39 cellular contexts compared by ENCODE assay signal in the genomic region with DNA sequence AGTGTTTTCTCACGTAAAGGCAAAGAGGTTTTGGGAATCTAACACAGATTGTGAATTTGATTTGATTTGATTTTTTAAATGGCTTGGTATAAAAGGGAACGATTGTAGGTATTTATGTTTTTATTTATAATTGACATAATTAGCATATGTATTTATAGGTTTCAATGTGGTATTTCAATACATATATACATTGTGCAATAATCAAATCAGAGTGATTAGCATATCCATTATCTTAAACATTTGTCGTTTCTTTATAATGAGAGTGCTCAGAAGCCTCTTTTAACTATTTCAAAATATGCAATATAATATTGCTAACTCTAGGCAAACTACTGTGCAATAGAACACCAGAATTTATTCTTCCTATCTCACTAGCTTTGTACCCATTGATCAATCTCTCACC. TPM values are rescaled to one million over a fixed set of nuclear protein-coding genes. Genes with fewer than 3 reads are reported as not detected.
"Had no signal": no experiment of that assay in that cellular context is flagged by ENCODE, and none has a peak within 500 bp of the region (broad histone marks: within the 10 kb centered on the region; RNA-seq: fewer than 3 reads in every experiment).

No MANE protein-coding gene starts in this region.

- DNase-seq: activated effector memory CD4-positive, alpha-beta T cell treated with anti-CD3 and anti-CD28 coated beads, Interleukin-2, amount 50 U/mL, for 16 hours; activated effector memory CD4-positive, alpha-beta T cell treated with Interleukin-2 at 50 U/mL for 16 hours; activated gamma-delta T cell; activated gamma-delta T cell treated with Interleukin-2 at 50 U/mL for 16 hours; activated naive CD4-positive, alpha-beta T cell; activated naive CD4-positive, alpha-beta T cell treated with anti-CD3 and anti-CD28 coated beads for 36 hours; activated naive CD4-positive, alpha-beta T cell treated with anti-CD3 and anti-CD28 coated beads, Interleukin-2, amount 10 ng/mL, durations not matched to agents 7 days and 5 days; activated naive CD4-positive, alpha-beta T cell treated with anti-CD3 and anti-CD28 coated beads, Interleukin-2, amount 50 U/mL, for 16 hours; activated naive CD4-positive, alpha-beta T cell treated with Interleukin-2 at 50 U/mL for 16 hours; activated naive CD8-positive, alpha-beta T cell treated with anti-CD3 and anti-CD28 coated beads for 36 hours; activated naive CD8-positive, alpha-beta T cell treated with anti-CD3 and anti-CD28 coated beads, Interleukin-2, amount 10 ng/mL, durations not matched to agents 7 days and 5 days; activated naive CD8-positive, alpha-beta T cell treated with anti-CD3 and anti-CD28 coated beads, Interleukin-2, amount 50 U/mL, for 24 hours; activated T-cell treated with anti-CD3 and anti-CD28 coated beads, Interleukin-2, amount 50 U/mL, for 24 hours; activated T-cell treated with anti-CD3 and anti-CD28 coated beads, Interleukin-2, amount 50 U/mL, for 4 hours; activated T-cell treated with anti-CD3 and anti-CD28 coated beads, Interleukin-2, amount 50 U/mL, for 48 hours; activated T-cell treated with anti-CD3 and anti-CD28 coated beads, Interleukin-2, amount 50 U/mL, for 72 hours; adrenal gland; amniotic stem cell; amygdala; anterior cingulate cortex; aorta; body of pancreas; brain microvascular endothelial cell; caudate nucleus; central memory CD4-positive, alpha-beta T cell; cerebellar nuclear complex had no signal

- ATAC-seq: activated naive CD4-positive, alpha-beta T cell treated with anti-CD3 and anti-CD28 coated beads, Interleukin-2, amount 50 U/mL, for 72 hours; activated naive CD8-positive, alpha-beta T cell treated with anti-CD3 and anti-CD28 coated beads, Interleukin-2, amount 50 U/mL, for 24 hours; activated T-cell treated with anti-CD3 and anti-CD28 coated beads, Interleukin-2, amount 50 U/mL, for 4 hours; activated T-cell treated with anti-CD3 and anti-CD28 coated beads, Interleukin-2, amount 50 U/mL, for 72 hours; activated T-helper 17 cell treated with anti-CD3 and anti-CD28 coated beads, Interleukin-2, amount 50 U/mL, for 72 hours; body of pancreas had no signal

- H3K4me1 Mint-ChIP-seq: activated naive CD4-positive, alpha-beta T cell treated with anti-CD3 and anti-CD28 coated beads, Interleukin-2, amount 50 U/mL, for 24 hours; activated naive CD8-positive, alpha-beta T cell treated with anti-CD3 and anti-CD28 coated beads for 36 hours; activated naive CD8-positive, alpha-beta T cell treated with anti-CD3 and anti-CD28 coated beads, Interleukin-2, amount 50 U/mL, for 24 hours; activated T-helper 17 cell treated with anti-CD3 and anti-CD28 coated beads, Interleukin-2, amount 50 U/mL, for 72 hours; brain; central memory CD8-positive, alpha-beta T cell had no signal

- H3K27ac ChIP-seq: adrenal gland, ascending aorta, body of pancreas, brain microvascular endothelial cell, breast epithelium, cardiac muscle cell had no signal

- H3K9me3 ChIP-seq: adrenal gland, ascending aorta, body of pancreas, breast epithelium had no signal

- H3K36me3 ChIP-seq: adrenal gland, ascending aorta, brain microvascular endothelial cell, breast epithelium, cardiac muscle cell had no signal

- FAIRE-seq: astrocyte, bronchial epithelial cell had no signal

- H3K27me3 Mint-ChIP-seq: activated naive CD4-positive, alpha-beta T cell treated with anti-CD3 and anti-CD28 coated beads, Interleukin-2, amount 10 ng/mL, durations not matched to agents 7 days and 5 days; activated naive CD4-positive, alpha-beta T cell treated with anti-CD3 and anti-CD28 coated beads, Interleukin-2, amount 50 U/mL, for 24 hours; activated naive CD8-positive, alpha-beta T cell; activated naive CD8-positive, alpha-beta T cell treated with anti-CD3 and anti-CD28 coated beads for 36 hours; activated naive CD8-positive, alpha-beta T cell treated with anti-CD3 and anti-CD28 coated beads, Interleukin-2, amount 10 ng/mL, durations not matched to agents 7 days and 5 days; activated naive CD8-positive, alpha-beta T cell treated with anti-CD3 and anti-CD28 coated beads, Interleukin-2, amount 50 U/mL, for 24 hours; activated T-cell treated with anti-CD3 and anti-CD28 coated beads, Interleukin-2, amount 50 U/mL, for 24 hours; activated T-helper 17 cell treated with anti-CD3 and anti-CD28 coated beads, Interleukin-2, amount 50 U/mL, for 72 hours; brain; central memory CD8-positive, alpha-beta T cell had no signal

- H3K4me3 ChIP-seq: adrenal gland, ascending aorta, body of pancreas, breast epithelium, cardiac muscle cell had no signal

- H3K9me3 Mint-ChIP-seq: activated naive CD4-positive, alpha-beta T cell treated with anti-CD3 and anti-CD28 coated beads, Interleukin-2, amount 50 U/mL, for 24 hours; activated naive CD8-positive, alpha-beta T cell treated with anti-CD3 and anti-CD28 coated beads for 36 hours; activated naive CD8-positive, alpha-beta T cell treated with anti-CD3 and anti-CD28 coated beads, Interleukin-2, amount 50 U/mL, for 24 hours had no signal

- H3K4me3 Mint-ChIP-seq: activated naive CD4-positive, alpha-beta T cell treated with anti-CD3 and anti-CD28 coated beads for 36 hours; activated naive CD4-positive, alpha-beta T cell treated with anti-CD3 and anti-CD28 coated beads, Interleukin-2, amount 10 ng/mL, durations not matched to agents 7 days and 5 days; activated naive CD4-positive, alpha-beta T cell treated with anti-CD3 and anti-CD28 coated beads, Interleukin-2, amount 50 U/mL, for 24 hours; activated naive CD8-positive, alpha-beta T cell; activated naive CD8-positive, alpha-beta T cell treated with anti-CD3 and anti-CD28 coated beads for 36 hours; activated naive CD8-positive, alpha-beta T cell treated with anti-CD3 and anti-CD28 coated beads, Interleukin-2, amount 10 ng/mL, durations not matched to agents 7 days and 5 days; activated naive CD8-positive, alpha-beta T cell treated with anti-CD3 and anti-CD28 coated beads, Interleukin-2, amount 50 U/mL, for 24 hours; activated T-cell treated with anti-CD3 and anti-CD28 coated beads, Interleukin-2, amount 50 U/mL, for 24 hours; activated T-cell treated with anti-CD3 and anti-CD28 coated beads, Interleukin-2, amount 50 U/mL, for 4 hours; activated T-cell treated with anti-CD3 and anti-CD28 coated beads, Interleukin-2, amount 50 U/mL, for 72 hours; activated T-helper 1 cell treated with anti-CD3 and anti-CD28 coated beads, Interleukin-12 subunit alpha, Interleukin-12 subunit beta, Interleukin-2, Interleukin-4 antibody, amounts not matched to agents 30 ng/mL and 10 ng/mL and 1 ng/mL, durations not matched to agents 14 hours and 24 hours and 36 hours; activated T-helper 17 cell treated with anti-CD3 and anti-CD28 coated beads, Interleukin-2, amount 50 U/mL, for 72 hours; brain; central memory CD8-positive, alpha-beta T cell had no signal

- H3K27ac Mint-ChIP-seq: activated naive CD4-positive, alpha-beta T cell treated with anti-CD3 and anti-CD28 coated beads for 36 hours; activated naive CD4-positive, alpha-beta T cell treated with anti-CD3 and anti-CD28 coated beads, Interleukin-2, amount 10 ng/mL, durations not matched to agents 7 days and 5 days; activated naive CD4-positive, alpha-beta T cell treated with anti-CD3 and anti-CD28 coated beads, Interleukin-2, amount 50 U/mL, for 24 hours; activated naive CD4-positive, alpha-beta T cell treated with anti-CD3 and anti-CD28 coated beads, Interleukin-2, amount 50 U/mL, for 72 hours; activated naive CD8-positive, alpha-beta T cell; activated naive CD8-positive, alpha-beta T cell treated with anti-CD3 and anti-CD28 coated beads for 36 hours; activated naive CD8-positive, alpha-beta T cell treated with anti-CD3 and anti-CD28 coated beads, Interleukin-2, amount 10 ng/mL, durations not matched to agents 7 days and 5 days; activated naive CD8-positive, alpha-beta T cell treated with anti-CD3 and anti-CD28 coated beads, Interleukin-2, amount 50 U/mL, for 24 hours; activated T-cell treated with anti-CD3 and anti-CD28 coated beads, Interleukin-2, amount 50 U/mL, for 24 hours; activated T-cell treated with anti-CD3 and anti-CD28 coated beads, Interleukin-2, amount 50 U/mL, for 72 hours; activated T-helper 1 cell treated with anti-CD3 and anti-CD28 coated beads, Interleukin-12 subunit alpha, Interleukin-12 subunit beta, Interleukin-2, Interleukin-4 antibody, amounts not matched to agents 30 ng/mL and 10 ng/mL and 1 ng/mL, durations not matched to agents 14 hours and 24 hours and 36 hours; activated T-helper 17 cell treated with anti-CD3 and anti-CD28 coated beads, Interleukin-2, amount 50 U/mL, for 72 hours; activated T-helper 2 cell treated with anti-CD3 and anti-CD28 coated beads, Interferon-gamma antibody, Interleukin-2, Interleukin-4, amounts not matched to agents 10 μg/mL and 5 μg/mL and 100 μg/mL, durations not matched to agents 14 hours and 24 hours and 36 hours; brain had no signal

- H3K36me3 Mint-ChIP-seq: activated naive CD4-positive, alpha-beta T cell treated with anti-CD3 and anti-CD28 coated beads, Interleukin-2, amount 10 ng/mL, durations not matched to agents 7 days and 5 days; activated naive CD4-positive, alpha-beta T cell treated with anti-CD3 and anti-CD28 coated beads, Interleukin-2, amount 50 U/mL, for 24 hours; activated naive CD4-positive, alpha-beta T cell treated with anti-CD3 and anti-CD28 coated beads, Interleukin-2, amount 50 U/mL, for 72 hours; activated naive CD8-positive, alpha-beta T cell; activated naive CD8-positive, alpha-beta T cell treated with anti-CD3 and anti-CD28 coated beads for 36 hours; activated naive CD8-positive, alpha-beta T cell treated with anti-CD3 and anti-CD28 coated beads, Interleukin-2, amount 10 ng/mL, durations not matched to agents 7 days and 5 days; brain had no signal

- H3K4me1 ChIP-seq: adrenal gland, ascending aorta, body of pancreas, breast epithelium had no signal

- H3K27me3 ChIP-seq: adrenal gland, ascending aorta, body of pancreas, brain microvascular endothelial cell, breast epithelium, cardiac muscle cell had no signal

RNA-seq across cellular contexts. Expression of a gene that starts 35.1 kb away (rescaled TPM):
- total RNA-seq: activated naive CD4-positive, alpha-beta T cell treated with anti-CD3 and anti-CD28 coated beads for 36 hours; activated naive CD8-positive, alpha-beta T cell treated with anti-CD3 and anti-CD28 coated beads, Interleukin-2, amount 10 ng/mL, durations not matched to agents 7 days and 5 days; activated T-helper 2 cell treated with anti-CD3 and anti-CD28 coated beads, Interferon-gamma antibody, Interleukin-2, Interleukin-4, amounts not matched to agents 10 μg/mL and 5 μg/mL and 100 μg/mL, durations not matched to agents 14 hours and 24 hours and 36 hours had no signal
